ENCODE assay signal across 19 cellular contexts in the genomic region with DNA sequence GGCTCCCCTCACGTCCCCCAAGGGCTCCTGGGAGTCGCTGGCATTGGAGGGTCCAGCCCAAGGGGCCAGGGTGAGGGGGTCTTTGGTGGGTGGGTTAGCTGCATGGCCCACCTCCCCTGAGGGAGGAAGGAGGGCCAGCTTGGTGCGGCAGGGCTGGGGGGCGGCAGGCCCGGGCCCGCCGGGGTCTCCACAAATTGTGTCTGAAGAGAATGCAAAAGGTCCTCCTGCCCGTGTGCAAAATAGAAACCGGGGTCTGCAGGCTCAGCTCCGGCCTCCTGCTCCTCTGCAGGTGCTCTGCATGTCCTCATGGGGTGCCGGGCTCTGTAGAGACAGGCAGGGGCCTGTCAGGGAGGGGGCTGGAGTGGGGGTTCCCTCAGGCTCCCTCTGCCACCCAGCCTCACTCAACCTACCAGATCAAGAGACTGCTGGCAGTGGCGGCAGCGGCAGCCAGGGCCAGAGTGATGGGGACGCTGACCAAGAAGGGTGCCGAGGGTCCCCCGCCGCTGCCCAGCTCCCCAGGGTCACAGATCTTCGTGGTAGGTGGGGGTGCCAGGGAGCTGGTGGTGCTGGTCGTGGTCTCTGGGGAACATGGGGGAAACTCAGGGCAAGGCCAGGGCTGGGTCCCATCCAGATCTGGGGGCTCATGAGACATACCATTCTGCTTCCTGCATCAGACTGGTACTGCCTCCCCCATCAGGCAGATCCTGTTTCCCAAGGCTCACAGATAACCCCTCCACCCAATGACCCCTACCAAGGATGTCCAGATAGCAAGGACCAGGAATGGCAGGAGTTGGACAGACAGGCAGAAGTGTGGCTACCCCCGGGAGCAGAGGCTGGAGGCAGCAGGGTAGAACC. TPM values are rescaled to one million over a fixed set of nuclear protein-coding genes. Genes with fewer than 3 reads are reported as not detected.
A peak's percentile ranks its signal among the peaks of the same experiment; 100 is the strongest.
DNase-seq lines count a peak whose midpoint lies in the region; ATAC-seq and TF ChIP-seq lines count a peak whose summit lies in the region.
"Had no signal": no experiment of that assay in that cellular context is flagged by ENCODE, and none has a peak within 500 bp of the region (broad histone marks: within the 10 kb centered on the region; RNA-seq: fewer than 3 reads in every experiment).

No MANE protein-coding gene starts in this region.

- H3K27ac ChIP-seq in left lung, result no peak overlapping the region
- no peak overlapping the region for H3K27ac ChIP-seq in spleen
- no peak overlapping the region for H3K27ac ChIP-seq in OCI-LY7 (ENCODE audit: low read depth, low read length, poor library complexity, severe bottlenecking)
- H3K27ac ChIP-seq: KMS-11, RWPE1 had no signal

- H3K4me2 ChIP-seq in OCI-LY7 (ENCODE audit: low read length), result no peak overlapping the region
- H3K4me2 ChIP-seq: KMS-11 had no signal

- no TSS peak for BruUV-seq in OCI-LY7 (replicated peaks; lab: Mats Ljungman, UMichigan)

- ATAC-seq in left lung, result no peak
- no peak for ATAC-seq in HG03175 (IDR thresholded peaks at IDR 0.05; ENCODE audit: unreplicated experiment)

- intact Hi-C loops in CD14-positive monocyte (cut with micrococcal nuclease), result no loop called here
- intact Hi-C loops in left lung (cut with DNase I), result no loop called here
- intact Hi-C loops in spleen (cut with DNase I; ENCODE audit: low total_unique reads), result no loop called here
- intact Hi-C loops in OCI-LY7 (cut with micrococcal nuclease; ENCODE audit: unreplicated experiment), result no loop called here

- DNase-seq in activated effector memory CD4-positive, alpha-beta T cell treated with anti-CD3 and anti-CD28 coated beads, Interleukin-2, amount 50 U/mL, for 16 hours, result peak; percentile 56
- no peak for DNase-seq in activated effector memory CD4-positive, alpha-beta T cell treated with Interleukin-2 at 50 U/mL for 16 hours
- DNase-seq in CD14-positive monocyte (ENCODE audit: low spot score), result peak; percentile 37
- DNase-seq in left lung, result peak; percentile 15 to 62
- DNase-seq in spleen, result peak; percentile 62
- DNase-seq in GM13977 (ENCODE audit: low spot score), result no peak
- DNase-seq in OCI-LY7 (ENCODE audit: low spot score), result no peak
- DNase-seq: C1 segment of cervical spinal cord, GF-D8, GOT3, NCI-H146, NCI-H2081, NCI-H748 treated with DMSO at 0.1 percent for 48 hours had no signal

- H3K36me3 Mint-ChIP-seq in CD14-positive monocyte, result no peaks in the 10 kb centered on the region

- no peaks in the 10 kb centered on the region for H3K36me3 ChIP-seq in left lung
- peaks cover 0 to 8% (median 0%) of the 10 kb centered on the region in 6 donors for H3K36me3 ChIP-seq in spleen
- H3K36me3 ChIP-seq in OCI-LY7 (ENCODE audit: insufficient read depth, low read length), result no peaks in the 10 kb centered on the region

- no peaks in the 10 kb centered on the region for H3K4me1 ChIP-seq in left lung
- H3K4me1 ChIP-seq in spleen, result peaks cover 0 to 41% (median 8%) of the 10 kb centered on the region in 6 donors
- H3K4me1 ChIP-seq in OCI-LY7 (ENCODE audit: insufficient read depth, low read length, poor library complexity, severe bottlenecking), result no peaks in the 10 kb centered on the region

- no peak overlapping the region for H2AFZ ChIP-seq in OCI-LY7 (ENCODE audit: low read length)

- CTCF ChIA-PET in OCI-LY7 (lab: Charles Lee; ENCODE audit: unreplicated experiment), result no interaction called here

- in situ Hi-C loops in GM13977 (cut with MboI; ENCODE audit: low pct_unique_long_range_greater_than_20kb, low sequenced_read_pairs, unreplicated experiment), result no loop called here

- H3K27me3 ChIP-seq in left lung, result peaks cover 0 to 39% of the 10 kb centered on the region in 2 donors
- H3K27me3 ChIP-seq in spleen (replicated peaks in 1 of 7), result peaks cover 0 to 22% (median 6%) of the 10 kb centered on the region in 7 donors

- POLR2A ChIA-PET in OCI-LY7 (lab: Charles Lee), result no interaction called here

- H4K20me1 ChIP-seq in OCI-LY7 (ENCODE audit: insufficient read depth, low read length), result no peaks in the 10 kb centered on the region

- H3K27me3 Mint-ChIP-seq in CD14-positive monocyte (ENCODE audit: low read depth in 3 of 3), result peaks cover 3 to 22% (median 11%) of the 10 kb centered on the region in 3 donors

- no peaks in the 10 kb centered on the region for H3K9me3 Mint-ChIP-seq in CD14-positive monocyte

- no peaks in the 10 kb centered on the region for H3K79me2 ChIP-seq in OCI-LY7 (ENCODE audit: insufficient read depth, low read depth, low read length)

- no peaks in the 10 kb centered on the region for H3K4me1 Mint-ChIP-seq in CD14-positive monocyte

- no peaks in the 10 kb centered on the region for H3K9me3 ChIP-seq in left lung
- no peaks in the 10 kb centered on the region for H3K9me3 ChIP-seq in spleen
- no peaks in the 10 kb centered on the region for H3K9me3 ChIP-seq in OCI-LY7 (ENCODE audit: low read length)

- no peak overlapping the region for H3K4me3 Mint-ChIP-seq in CD14-positive monocyte

- TF ChIP-seq POLR2A in spleen (IDR thresholded peaks at IDR 0.05), result no peak

- H3K9me2 ChIP-seq in OCI-LY7 (ENCODE audit: insufficient read depth, low read length), result no peaks in the 10 kb centered on the region

- TF ChIP-seq CTCF in CD14-positive monocyte (IDR thresholded peaks at IDR 0.05) (no peak), left lung (IDR thresholded peaks at IDR 0.05) (no peak), spleen (IDR thresholded peaks at IDR 0.05 in 8 of 11, conservative IDR thresholded peaks at IDR 0.05 in 3 of 11) (no peak), GM13977 (IDR thresholded peaks at IDR 0.05; ENCODE audit: extremely low read depth, insufficient read depth, missing control alignments) (no peak), OCI-LY7 (conservative IDR thresholded peaks at IDR 0.05; ENCODE audit: low read length) (no peak)

- H3K27ac Mint-ChIP-seq in CD14-positive monocyte, result no peak overlapping the region

- 76 to 85% (median 81%) methylated on average over 20 of the region's 20 CpGs for WGBS in spleen, 5 donors

- H3K4me3 ChIP-seq in left lung (no peak overlapping the region), spleen (no peak overlapping the region), OCI-LY7 (ENCODE audit: low read depth, low read length, poor library complexity, severe bottlenecking) (no peak overlapping the region)

RNA-seq across cellular contexts. Expression of a gene that starts 29.2 kb away (rescaled TPM):
- polyA plus RNA-seq in CD14-positive monocyte (1 to 10 TPM; 2.3 to 3.2 TPM), spleen (under 1 TPM; 0.74 to 0.94 (median 0.89) TPM)
- total RNA-seq in left lung (under 1 TPM; 0.26 to 0.61 TPM), spleen (under 1 TPM in 3 of 7 donors, not detected in 4; 0.35 to 0.91 (median 0.46) TPM), OCI-LY7 (2022) (0.46 and 0.91 TPM in 2 replicates)
- total RNA-seq in OCI-LY7 (2014; rRNA removed; shearing (Covaris generic)), result not detected in 2 replicates
- total RNA-seq: NCI-H460 had no signal

RNA-seq across cellular contexts. Expression of a gene that starts 37.5 kb away (rescaled TPM):
- polyA plus RNA-seq in CD14-positive monocyte (not detected), spleen (1 to 10 TPM; 2.8 to 7.7 (median 3.1) TPM)
- total RNA-seq in left lung (under 1 TPM; 0.90 to 0.92 TPM), spleen (10 to 100 TPM in 5 of 7 donors, 1 to 10 TPM in 2; 6.6 to 46.8 (median 26.3) TPM), OCI-LY7 (2022) (not detected in 2 replicates)
- not detected in 2 replicates for total RNA-seq in OCI-LY7 (2014; rRNA removed; shearing (Covaris generic))
- total RNA-seq: A172, Daoy, NCI-H460 had no signal

RNA-seq across cellular contexts. Expression of a gene that starts 59.9 kb away (rescaled TPM):
- 10 to 100 TPM; 39.4 to 42.3 TPM for polyA plus RNA-seq in CD14-positive monocyte
- total RNA-seq in left lung, result 10 to 100 TPM; 18.6 to 21.9 TPM
- total RNA-seq in spleen, result 10 to 100 TPM; 16.8 to 36.1 (median 21.5) TPM
- polyA plus RNA-seq in spleen, result 10 to 100 TPM; 32.5 to 54.1 (median 46.7) TPM
- total RNA-seq in OCI-LY7 (2014; rRNA removed; shearing (Covaris generic)), result 33.6 and 40.3 TPM in 2 replicates
- total RNA-seq in OCI-LY7 (2022), result 31.6 and 33.7 TPM in 2 replicates

Comparison
In these comparisons a context has a peak if more than half of its experiments do, and no peak if none do; other contexts are left out.
1. DNase-seq: peak in activated effector memory CD4-positive, alpha-beta T cell treated with anti-CD3 and anti-CD28 coated beads, Interleukin-2, amount 50 U/mL, for 16 hours (single experiment), CD14-positive monocyte (single experiment), left lung (2 of 2) and spleen (single experiment); none in activated effector memory CD4-positive, alpha-beta T cell treated with Interleukin-2 at 50 U/mL for 16 hours (single experiment), GM13977 (single experiment) and OCI-LY7 (single experiment).